In the genomic region with DNA sequence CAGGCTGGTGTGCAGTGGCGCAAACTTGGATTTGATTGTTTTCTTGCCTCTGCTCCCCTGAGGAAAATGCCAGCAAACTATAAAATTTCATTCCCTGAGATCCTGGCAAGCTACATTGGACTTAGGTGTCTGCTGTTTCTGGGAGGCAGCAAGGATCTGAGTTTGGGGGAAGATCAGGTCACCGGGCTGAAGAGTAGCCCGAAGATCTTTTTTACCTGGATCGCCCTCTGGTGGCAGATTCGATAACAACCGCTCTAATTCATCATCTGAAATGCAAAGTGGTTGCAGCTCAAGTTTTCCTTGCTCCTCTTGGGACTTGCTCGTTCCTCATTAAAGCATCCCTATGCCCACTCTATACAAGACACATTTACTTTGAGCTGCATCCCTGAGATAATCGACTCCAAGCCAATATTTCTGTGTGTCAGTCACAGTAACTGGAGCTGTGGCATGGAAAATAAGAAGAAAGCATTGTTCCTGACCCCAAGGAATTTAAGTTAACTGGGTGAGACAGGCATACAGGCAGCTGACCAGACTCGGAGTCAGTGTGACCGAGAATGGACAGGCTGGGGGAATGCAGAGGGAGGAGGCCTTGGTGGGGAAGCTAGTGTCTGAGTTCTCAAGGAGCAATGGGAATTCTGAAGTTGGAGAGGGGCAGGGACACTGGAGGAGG, we compare ENCODE assay signal across 9 cellular contexts.
DNase-seq lines count a peak whose midpoint lies in the region; ATAC-seq, FAIRE-seq and TF ChIP-seq lines count a peak whose summit lies in the region.
"Had no signal": no experiment of that assay in that cellular context is flagged by ENCODE, and none has a peak within 500 bp of the region (broad histone marks: within the 10 kb centered on the region; RNA-seq: fewer than 3 reads in every experiment).

No MANE protein-coding gene starts in this region.

- no peak for TF ChIP-seq EP300 in K562 (IDR thresholded peaks at IDR 0.05; ENCODE audit: low read length)

- H3K27me3 ChIP-seq in K562 (ENCODE audit: control insufficient read depth in 2 of 2, insufficient read depth in 2 of 2, low read length in 2 of 2), result no peaks in the 10 kb centered on the region
- H3K27me3 ChIP-seq: BLaER1 treated with 17β-estradiol and CSF1 and Interleukin-3, amounts not matched to agents 10 nM and 100 nM had no signal

- no peaks in the 10 kb centered on the region for H3K36me3 ChIP-seq in K562 (ENCODE audit: control insufficient read depth, insufficient read depth, low read length)
- H3K36me3 ChIP-seq: BLaER1 treated with 17β-estradiol and CSF1 and Interleukin-3, amounts not matched to agents 10 nM and 100 nM had no signal

- in situ Hi-C loops in K562 (cut with MboI), result no loop called here

- no peak overlapping the region for H3K4me2 ChIP-seq in K562 (ENCODE audit: insufficient read depth, low read length)
- H3K4me2 ChIP-seq: BLaER1 treated with 17β-estradiol and CSF1 and Interleukin-3, amounts not matched to agents 10 nM and 100 nM had no signal

- ATAC-seq in K562 (peak; percentile 72), GM18873 (IDR thresholded peaks at IDR 0.05; ENCODE audit: low FRiP score, unreplicated experiment) (no peak)

- CTCF ChIA-PET in K562 (lab: Yijun Ruan, JAX; ENCODE audit: low intra/inter-chr PET ratio), result interaction anchor here (1.4 kb wide), 1 partner anchor 243 kb away, joined by 15 read pairs; no protein-coding TSS in a partner anchor

- no peak for TF ChIP-seq POLR2A in K562 (conservative IDR thresholded peaks at IDR 0.05)

- TF ChIP-seq CTCF in LNCAP (IDR thresholded peaks at IDR 0.05), result peak; percentile 71
- peak; percentile 54 to 59 (median 58); a peak in 5 of 6 replicates for TF ChIP-seq CTCF in K562 (IDR thresholded peaks at IDR 0.05 in 2 of 3, conservative IDR thresholded peaks at IDR 0.05 in 1 of 3; ENCODE audit: insufficient read depth in 2 of 3, low read depth in 1 of 3, low read length in 3 of 3)

- H3K79me2 ChIP-seq in K562 (ENCODE audit: control insufficient read depth, insufficient read depth, low read length), result no peaks in the 10 kb centered on the region

- H3K4me1 ChIP-seq in K562 (replicated peaks in 1 of 2; ENCODE audit: control insufficient read depth in 2 of 2, insufficient read depth in 2 of 2, low read length in 2 of 2), result no peaks in the 10 kb centered on the region
- H3K4me1 ChIP-seq: BLaER1 treated with 17β-estradiol and CSF1 and Interleukin-3, amounts not matched to agents 10 nM and 100 nM had no signal

- FAIRE-seq in K562 (lab: Jason Lieb, UNC), result peak; percentile 92
- FAIRE-seq in islet of Langerhans (lab: Jason Lieb, UNC), result peak; percentile 45

- peak; percentile 19 for DNase-seq in NCI-H1436 (lab: John Stamatoyannopoulos, UW)
- no peak for DNase-seq in NCI-H1436 treated with DMSO at 0.1 percent for 48 hours (lab: John Stamatoyannopoulos, UW)
- DNase-seq in T-helper 2 cell, result peak in 3 of 5 experiments; percentile 8 to 32 (median 24)
- DNase-seq in K562 (ENCODE audit: extremely low read depth in 1 of 4, low spot score in 3 of 4), result peak; percentile 29 to 56 (median 47)
- DNase-seq in stimulated activated CD4-positive, alpha-beta T cell treated with anti-CD3 and anti-CD28 coated beads, Interleukin-4, amount 100 ng/mL, for 1 hour, result peak; percentile 45

- no peak overlapping the region for H3K27ac ChIP-seq in K562 (ENCODE audit: extremely low read depth, low read depth, low read length)
- H3K27ac ChIP-seq: BLaER1 treated with 17β-estradiol and CSF1 and Interleukin-3, amounts not matched to agents 10 nM and 100 nM had no signal

- no peak overlapping the region for H3K4me3 ChIP-seq in K562
- H3K4me3 ChIP-seq: BLaER1 treated with 17β-estradiol and CSF1 and Interleukin-3, amounts not matched to agents 10 nM and 100 nM had no signal

- no TSS peak for BruUV-seq in K562 (replicated peaks; lab: Mats Ljungman, UMichigan)

- peak; percentile 24 to 60 for TF ChIP-seq RAD21 in K562 (CRISPR knock-in tag; conservative IDR thresholded peaks at IDR 0.05 in 1 of 2, IDR thresholded peaks at IDR 0.05 in 1 of 2)

- 1% methylated on average over 8 of the region's 10 CpGs for WGBS in K562 (ENCODE audit: insufficient coverage, low coverage, missing lambda C conversion rate)

- no peaks in the 10 kb centered on the region for H3K9me1 ChIP-seq in K562 (ENCODE audit: control insufficient read depth, insufficient read depth, low read length)

- no peaks in the 10 kb centered on the region for H4K20me1 ChIP-seq in K562 (replicated peaks; ENCODE audit: control insufficient read depth, insufficient read depth, low read length)
- H4K20me1 ChIP-seq: BLaER1 treated with 17β-estradiol and CSF1 and Interleukin-3, amounts not matched to agents 10 nM and 100 nM had no signal

- H3K9ac ChIP-seq in K562 (ENCODE audit: insufficient read depth in 1 of 2, low read depth in 2 of 2, low read length in 2 of 2), result no peak overlapping the region
- H3K9ac ChIP-seq: BLaER1 treated with 17β-estradiol and CSF1 and Interleukin-3, amounts not matched to agents 10 nM and 100 nM had no signal

- no peaks in the 10 kb centered on the region for H3K9me3 ChIP-seq in K562 (replicated peaks; ENCODE audit: control insufficient read depth, insufficient read depth, low read depth, low read length)

- no peak overlapping the region for H2AFZ ChIP-seq in K562 (ENCODE audit: low read depth, low read length)

- intact Hi-C loops in K562 (cut with micrococcal nuclease), result loop anchor here (1.0 to 10.0 kb wide), 2 partner anchors 243 to 324 kb away; partner anchors contain the start of gene CDS2

- POLR2A ChIA-PET in K562 (lab: Yijun Ruan, JAX), result interaction anchor here (0.6 kb wide), 2 partner anchors 23 to 228 kb away, joined by 3 read pairs; no protein-coding TSS in a partner anchor

TF ChIP-seq in K562, 482 proteins besides CTCF, POLR2A, EP300 and RAD21:
- TF ChIP-seq SMC3 (conservative IDR thresholded peaks at IDR 0.05; ENCODE audit: insufficient read depth, low read depth, low read length), result 0 out of 2 replicates have a peak, but pooled peaks have one; percentile 20
- no peak for TF ChIP-seq CBX2 (IDR thresholded peaks at IDR 0.05; ENCODE audit: insufficient read depth, low read length, poor library complexity, severe bottlenecking)
- TF ChIP-seq ZNF184 (CRISPR knock-in tag; IDR thresholded peaks at IDR 0.05), result no peak
TF ChIP-seq in K562: peak in this region for 1.
